Comparison of ENCODE assay signal across 14 cellular contexts in the genomic region with DNA sequence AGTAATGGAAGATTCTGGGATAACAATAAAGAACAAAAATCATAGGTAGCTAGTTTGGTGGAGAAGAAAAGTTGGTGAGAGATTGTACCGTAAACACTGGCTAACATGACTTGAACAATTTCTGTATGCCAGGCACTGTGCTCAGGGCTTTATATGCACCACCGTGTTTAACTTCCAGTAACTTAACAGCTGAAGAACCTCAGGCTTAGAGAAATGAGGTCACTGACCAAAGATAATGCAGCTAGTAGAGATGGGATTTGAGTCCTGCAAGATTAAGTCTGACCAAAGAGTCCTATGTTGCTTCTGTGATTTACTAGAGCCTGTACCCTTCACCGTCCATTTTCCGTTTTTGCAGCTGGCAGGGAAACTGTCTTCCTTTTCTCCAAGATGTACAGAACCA. TPM values are rescaled to one million over a fixed set of nuclear protein-coding genes. Genes with fewer than 3 reads are reported as not detected.
DNase-seq lines count a peak whose midpoint lies in the region; ATAC-seq lines count a peak whose summit lies in the region.
"Had no signal": no experiment of that assay in that cellular context is flagged by ENCODE, and none has a peak within 500 bp of the region (broad histone marks: within the 10 kb centered on the region; RNA-seq: fewer than 3 reads in every experiment).

No MANE protein-coding gene starts in this region.

- 0 out of 2 replicates have a peak overlapping the region, but pooled peaks have one; percentile 24 for H3K4me3 ChIP-seq in GM23248
- H3K4me3 ChIP-seq in skeletal muscle tissue (ENCODE audit: low read length in 3 of 3): no peak overlapping the region
- H3K4me3 ChIP-seq in CD8-positive, alpha-beta memory T cell (ENCODE audit: low read length): no peak overlapping the region
- H3K4me3 ChIP-seq: PC-9 had no signal

- ATAC-seq in memory B cell (ENCODE audit: low read depth): no peak
- ATAC-seq in effector memory CD8-positive, alpha-beta T cell (replicated peaks): no peak

- in situ Hi-C loops in GM23248 (cut with MboI): loop anchor here (10.0 kb wide), 1 partner anchor 80 kb away; no protein-coding TSS in a partner anchor

- 75 to 77% methylated on average over 4 of the region's 4 CpGs for WGBS in GM23248 (ENCODE audit: low coverage in 1 of 2, low lambda C conversion rate in 2 of 2, missing lambda C conversion rate in 2 of 2), 2 experiments

- H3K4me1 ChIP-seq in GM23248 (ENCODE audit: insufficient read depth) (peaks cover 33% of the 10 kb centered on the region), skeletal muscle tissue (ENCODE audit: control insufficient read depth in 3 of 3, insufficient read depth in 3 of 3, low read length in 3 of 3) (peaks cover 22 to 33% (median 27%) of the 10 kb centered on the region in 3 donors)
- peaks cover 27% of the 10 kb centered on the region for H3K4me1 ChIP-seq in CD8-positive, alpha-beta memory T cell (ENCODE audit: insufficient read depth, low read length)

- no peaks in the 10 kb centered on the region for H4K20me1 ChIP-seq in GM23248 (ENCODE audit: insufficient read depth)

- H3K27me3 ChIP-seq in GM23248 (replicated peaks; ENCODE audit: insufficient read depth): no peaks in the 10 kb centered on the region
- no peaks in the 10 kb centered on the region for H3K27me3 ChIP-seq in skeletal muscle tissue (ENCODE audit: control insufficient read depth in 3 of 3, insufficient read depth in 3 of 3, low read length in 3 of 3)
- H3K27me3 ChIP-seq in CD8-positive, alpha-beta memory T cell (ENCODE audit: insufficient read depth, low read length, poor library complexity, severe bottlenecking): no peaks in the 10 kb centered on the region

- peaks cover 56% of the 10 kb centered on the region for H3K36me3 Mint-ChIP-seq in activated naive CD4-positive, alpha-beta T cell treated with anti-CD3 and anti-CD28 coated beads, Interleukin-2, amount 10 ng/mL, durations not matched to agents 7 days and 5 days
- peaks cover 55% of the 10 kb centered on the region for H3K36me3 Mint-ChIP-seq in activated naive CD4-positive, alpha-beta T cell treated with anti-CD3 and anti-CD28 coated beads for 36 hours (ENCODE audit: low read depth)
- H3K36me3 Mint-ChIP-seq in memory B cell: peaks cover 20% of the 10 kb centered on the region
- H3K36me3 Mint-ChIP-seq in CD8-positive, alpha-beta memory T cell: peaks cover 4 to 55% (median 23%) of the 10 kb centered on the region in 3 donors
- H3K36me3 Mint-ChIP-seq in effector memory CD8-positive, alpha-beta T cell (ENCODE audit: insufficient read depth): peaks cover 44% of the 10 kb centered on the region

- no peak overlapping the region for H3K27ac ChIP-seq in GM23248
- peak overlapping the region; percentile 46 for H3K27ac ChIP-seq in skeletal muscle tissue (ENCODE audit: low read depth, low read length)
- no peak overlapping the region for H3K27ac ChIP-seq in CD8-positive, alpha-beta memory T cell (ENCODE audit: low read depth, low read length)
- H3K27ac ChIP-seq: PC-9 had no signal

- H3F3A ChIP-seq in GM23248 (ENCODE audit: insufficient read depth): peaks cover 52% of the 10 kb centered on the region

- peak overlapping the region; percentile 99 for H3K4me2 ChIP-seq in GM23248 (ENCODE audit: unreplicated experiment)

- CTCF ChIA-PET in activated naive CD4-positive, alpha-beta T cell treated with anti-CD3 and anti-CD28 coated beads, Interleukin-2, amount 10 ng/mL, durations not matched to agents 7 days and 5 days (lab: Charles Lee): interaction anchor here (0.9 to 1.8 kb wide), 5 partner anchors 12 to 156 kb away, joined by 3 to 7 read pairs (median 3); a partner anchor contains a TSS
- CTCF ChIA-PET in activated naive CD4-positive, alpha-beta T cell treated with anti-CD3 and anti-CD28 coated beads for 36 hours (lab: Charles Lee): interaction anchor here (0.7 to 1.3 kb wide), 3 partner anchors 18 to 44 kb away, joined by 3 to 4 read pairs (median 3); no protein-coding TSS in a partner anchor
- CTCF ChIA-PET in CD8-positive, alpha-beta memory T cell (lab: Charles Lee): interaction anchor here (1.1 to 2.0 kb wide), 3 partner anchors 16 to 72 kb away, joined by 3 to 5 read pairs (median 4); a partner anchor contains a TSS

- H3K9ac ChIP-seq in GM23248 (no peak overlapping the region), skeletal muscle tissue (ENCODE audit: low read depth in 1 of 3, low read length in 3 of 3) (no peak overlapping the region)

- no peaks in the 10 kb centered on the region for H3K9me3 ChIP-seq in GM23248 (ENCODE audit: low read depth)
- no peaks in the 10 kb centered on the region for H3K9me3 ChIP-seq in skeletal muscle tissue (ENCODE audit: control insufficient read depth in 3 of 3, low read length in 3 of 3)
- H3K9me3 ChIP-seq in CD8-positive, alpha-beta memory T cell (ENCODE audit: low read length): no peaks in the 10 kb centered on the region

- no peaks in the 10 kb centered on the region for H3K9me2 ChIP-seq in GM23248 (ENCODE audit: insufficient read depth)

- intact Hi-C loops in activated naive CD4-positive, alpha-beta T cell treated with anti-CD3 and anti-CD28 coated beads for 36 hours (cut with micrococcal nuclease): no loop called here

- H3K4me1 Mint-ChIP-seq in activated naive CD4-positive, alpha-beta T cell treated with anti-CD3 and anti-CD28 coated beads, Interleukin-2, amount 10 ng/mL, durations not matched to agents 7 days and 5 days: peaks cover 45% of the 10 kb centered on the region
- peaks cover 40% of the 10 kb centered on the region for H3K4me1 Mint-ChIP-seq in activated naive CD4-positive, alpha-beta T cell treated with anti-CD3 and anti-CD28 coated beads for 36 hours (ENCODE audit: low read depth)
- peaks cover 16% of the 10 kb centered on the region for H3K4me1 Mint-ChIP-seq in memory B cell
- H3K4me1 Mint-ChIP-seq in CD8-positive, alpha-beta memory T cell: peaks cover 33 to 38% (median 38%) of the 10 kb centered on the region in 3 donors
- peaks cover 4 to 23% of the 10 kb centered on the region in 2 donors for H3K4me1 Mint-ChIP-seq in effector memory CD8-positive, alpha-beta T cell (ENCODE audit: low read depth in 2 of 2)

- DNase-seq in activated naive CD4-positive, alpha-beta T cell treated with anti-CD3 and anti-CD28 coated beads, Interleukin-2, amount 10 ng/mL, durations not matched to agents 7 days and 5 days: no peak
- no peak for DNase-seq in activated naive CD4-positive, alpha-beta T cell treated with anti-CD3 and anti-CD28 coated beads for 36 hours
- no peak for DNase-seq in GM23248
- DNase-seq in memory B cell (ENCODE audit: low spot score in 2 of 2): no peak
- DNase-seq in CD8-positive, alpha-beta memory T cell: no peak
- no peak for DNase-seq in effector memory CD8-positive, alpha-beta T cell
- DNase-seq: KG1, MM.1S, NCI-H187 treated with DMSO at 0.1 percent for 48 hours, NCI-H2171 treated with DMSO at 0.1 percent for 48 hours, NCI-H774, PC-9 had no signal

- peak overlapping the region; percentile 17 for H3K27ac Mint-ChIP-seq in activated naive CD4-positive, alpha-beta T cell treated with anti-CD3 and anti-CD28 coated beads, Interleukin-2, amount 10 ng/mL, durations not matched to agents 7 days and 5 days
- H3K27ac Mint-ChIP-seq in activated naive CD4-positive, alpha-beta T cell treated with anti-CD3 and anti-CD28 coated beads for 36 hours: no peak overlapping the region
- peak overlapping the region; percentile 17 for H3K27ac Mint-ChIP-seq in memory B cell
- H3K27ac Mint-ChIP-seq in CD8-positive, alpha-beta memory T cell: peak overlapping the region in 3 of 8 donors; percentile 13 to 80 (median 13)
- no peak overlapping the region for H3K27ac Mint-ChIP-seq in effector memory CD8-positive, alpha-beta T cell

- H3K79me2 ChIP-seq in GM23248 (ENCODE audit: insufficient read depth): peaks cover 92% of the 10 kb centered on the region

- no peak overlapping the region for H3K4me3 Mint-ChIP-seq in activated naive CD4-positive, alpha-beta T cell treated with anti-CD3 and anti-CD28 coated beads, Interleukin-2, amount 10 ng/mL, durations not matched to agents 7 days and 5 days
- H3K4me3 Mint-ChIP-seq in activated naive CD4-positive, alpha-beta T cell treated with anti-CD3 and anti-CD28 coated beads for 36 hours: no peak overlapping the region
- no peak overlapping the region for H3K4me3 Mint-ChIP-seq in memory B cell
- peak overlapping the region in 1 of 7 donors; percentile 48 for H3K4me3 Mint-ChIP-seq in CD8-positive, alpha-beta memory T cell
- no peak overlapping the region for H3K4me3 Mint-ChIP-seq in effector memory CD8-positive, alpha-beta T cell
- H3K4me3 Mint-ChIP-seq: CD14-positive monocyte had no signal

- H3K36me3 ChIP-seq in GM23248 (ENCODE audit: low read depth): peaks cover 48% of the 10 kb centered on the region
- peaks cover 28 to 44% (median 42%) of the 10 kb centered on the region in 3 donors for H3K36me3 ChIP-seq in skeletal muscle tissue (ENCODE audit: control insufficient read depth in 3 of 3, insufficient read depth in 3 of 3, low read length in 3 of 3)
- H3K36me3 ChIP-seq in CD8-positive, alpha-beta memory T cell (ENCODE audit: insufficient read depth, low read length): peaks cover 28% of the 10 kb centered on the region

- H2AFZ ChIP-seq in GM23248: no peak overlapping the region
- H2AFZ ChIP-seq: PC-9 had no signal

- POLR2A ChIA-PET in CD8-positive, alpha-beta memory T cell (lab: Charles Lee): interaction anchor here (0.9 kb wide), 1 partner anchor 36 kb away, joined by 5 read pairs; a partner anchor contains a TSS

- no peaks in the 10 kb centered on the region for H3K9me3 Mint-ChIP-seq in activated naive CD4-positive, alpha-beta T cell treated with anti-CD3 and anti-CD28 coated beads, Interleukin-2, amount 10 ng/mL, durations not matched to agents 7 days and 5 days
- H3K9me3 Mint-ChIP-seq in activated naive CD4-positive, alpha-beta T cell treated with anti-CD3 and anti-CD28 coated beads for 36 hours: no peaks in the 10 kb centered on the region
- H3K9me3 Mint-ChIP-seq in memory B cell: no peaks in the 10 kb centered on the region
- H3K9me3 Mint-ChIP-seq in CD8-positive, alpha-beta memory T cell: no peaks in the 10 kb centered on the region
- H3K9me3 Mint-ChIP-seq in effector memory CD8-positive, alpha-beta T cell: no peaks in the 10 kb centered on the region
- H3K9me3 Mint-ChIP-seq: CD14-positive monocyte had no signal

- H3K27me3 Mint-ChIP-seq in activated naive CD4-positive, alpha-beta T cell treated with anti-CD3 and anti-CD28 coated beads, Interleukin-2, amount 10 ng/mL, durations not matched to agents 7 days and 5 days: no peaks in the 10 kb centered on the region
- no peaks in the 10 kb centered on the region for H3K27me3 Mint-ChIP-seq in activated naive CD4-positive, alpha-beta T cell treated with anti-CD3 and anti-CD28 coated beads for 36 hours (ENCODE audit: low read depth)
- no peaks in the 10 kb centered on the region for H3K27me3 Mint-ChIP-seq in memory B cell
- H3K27me3 Mint-ChIP-seq in CD8-positive, alpha-beta memory T cell: no peaks in the 10 kb centered on the region
- no peaks in the 10 kb centered on the region for H3K27me3 Mint-ChIP-seq in effector memory CD8-positive, alpha-beta T cell

RNA-seq across cellular contexts. Expression of a gene that starts 2.7 kb away (rescaled TPM):
- total RNA-seq in activated naive CD4-positive, alpha-beta T cell treated with anti-CD3 and anti-CD28 coated beads for 36 hours: 10 to 100 TPM; 68.0 to 70.7 TPM
- total RNA-seq in GM23248 (2014; rRNA removed; shearing (Covaris generic)): 56.7 and 69.3 TPM in 2 replicates
- polyA plus RNA-seq in GM23248 (2016; fragmentation: Nextera tagmentation; extraction: Ambion mirVana): 41.7 and 42.1 TPM in 2 replicates
- 20.9 TPM for total RNA-seq in skeletal muscle tissue
- total RNA-seq in CD8-positive, alpha-beta memory T cell: 10 to 100 TPM; 54.2 to 54.7 TPM
- 37.0 TPM for polyA plus RNA-seq in CD8-positive, alpha-beta memory T cell

RNA-seq across cellular contexts. Expression of a gene that starts 3.2 kb away (rescaled TPM):
- 100 to 1,000 TPM; 115 to 121 TPM for total RNA-seq in activated naive CD4-positive, alpha-beta T cell treated with anti-CD3 and anti-CD28 coated beads for 36 hours
- 69.8 and 70.8 TPM in 2 replicates for total RNA-seq in GM23248 (2014; rRNA removed; shearing (Covaris generic))
- 78.9 and 88.5 TPM in 2 replicates for polyA plus RNA-seq in GM23248 (2016; fragmentation: Nextera tagmentation; extraction: Ambion mirVana)
- 9.4 TPM for total RNA-seq in skeletal muscle tissue
- 10 to 100 TPM; 49.2 to 50.8 TPM for total RNA-seq in CD8-positive, alpha-beta memory T cell
- 1.7 TPM for polyA plus RNA-seq in CD8-positive, alpha-beta memory T cell

RNA-seq across cellular contexts. Expression of a gene that starts 16.9 kb away (rescaled TPM):
- 1 to 10 TPM; 5.1 to 5.2 TPM for total RNA-seq in activated naive CD4-positive, alpha-beta T cell treated with anti-CD3 and anti-CD28 coated beads for 36 hours
- 11.4 and 19.2 TPM in 2 replicates for total RNA-seq in GM23248 (2014; rRNA removed; shearing (Covaris generic))
- polyA plus RNA-seq in GM23248 (2016; fragmentation: Nextera tagmentation; extraction: Ambion mirVana): 10.4 and 10.5 TPM in 2 replicates
- 3.7 TPM for total RNA-seq in skeletal muscle tissue
- total RNA-seq in CD8-positive, alpha-beta memory T cell: 1 to 10 TPM; 3.7 TPM
- polyA plus RNA-seq in CD8-positive, alpha-beta memory T cell: 5.6 TPM

RNA-seq across cellular contexts. Expression of a gene that starts 36.4 kb away (rescaled TPM):
- total RNA-seq in activated naive CD4-positive, alpha-beta T cell treated with anti-CD3 and anti-CD28 coated beads for 36 hours: 1 to 10 TPM; 7.5 to 8.2 TPM
- 87.4 and 91.0 TPM in 2 replicates for total RNA-seq in GM23248 (2014; rRNA removed; shearing (Covaris generic))
- 94.1 and 95.7 TPM in 2 replicates for polyA plus RNA-seq in GM23248 (2016; fragmentation: Nextera tagmentation; extraction: Ambion mirVana)
- 31.8 TPM for total RNA-seq in skeletal muscle tissue
- total RNA-seq in CD8-positive, alpha-beta memory T cell: 1 to 10 TPM; 6.3 to 6.7 TPM
- polyA plus RNA-seq in CD8-positive, alpha-beta memory T cell: 31.8 TPM

Comparison
In these comparisons a context has a peak if more than half of its experiments do, and no peak if none do; other contexts are left out.
1. H3K27ac Mint-ChIP-seq: peak in activated naive CD4-positive, alpha-beta T cell treated with anti-CD3 and anti-CD28 coated beads, Interleukin-2, amount 10 ng/mL, durations not matched to agents 7 days and 5 days (single experiment) and memory B cell (single experiment); none in activated naive CD4-positive, alpha-beta T cell treated with anti-CD3 and anti-CD28 coated beads for 36 hours (single experiment) and effector memory CD8-positive, alpha-beta T cell (0 of 2).